8 cellular contexts compared by ENCODE assay signal in the genomic region with DNA sequence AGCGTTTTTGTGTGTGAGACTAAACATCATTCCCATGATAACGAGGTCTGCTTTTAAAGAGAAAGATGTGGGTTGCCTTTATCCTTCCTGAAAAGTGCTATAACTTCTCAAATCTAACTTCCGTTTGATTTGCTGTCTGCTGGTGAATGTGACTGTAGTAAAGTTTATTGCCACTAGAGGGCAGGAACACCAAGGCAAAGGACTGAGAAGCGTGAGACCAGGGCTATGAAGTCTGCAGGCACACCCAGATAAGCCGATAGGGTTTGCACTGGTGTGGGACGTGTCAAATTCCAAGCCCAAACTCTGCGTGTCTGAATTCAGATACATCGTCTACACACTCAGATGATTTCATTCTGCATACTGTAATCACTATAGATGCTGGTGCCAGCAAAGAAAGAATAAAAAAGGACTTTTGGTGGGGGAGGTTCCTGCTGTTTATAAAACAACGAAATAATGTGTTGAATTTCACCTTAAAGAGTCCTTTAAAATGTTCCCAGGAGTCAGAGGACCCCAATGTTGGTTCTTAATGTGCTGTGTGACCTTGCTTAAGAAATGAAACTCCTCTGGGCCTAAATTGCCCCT.
DNase-seq lines count a peak whose midpoint lies in the region; ATAC-seq, FAIRE-seq and TF ChIP-seq lines count a peak whose summit lies in the region.

No MANE protein-coding gene starts in this region.

- H3K36me3 ChIP-seq in astrocyte (ENCODE audit: insufficient read depth, low read length): no peaks in the 10 kb centered on the region
- H3K36me3 ChIP-seq in hepatocyte (replicated peaks; ENCODE audit: insufficient read depth, low read depth): no peaks in the 10 kb centered on the region
- H3K36me3 ChIP-seq in small intestine (ENCODE audit: control insufficient read depth in 2 of 2, insufficient read depth in 2 of 2, low read length in 2 of 2): no peaks in the 10 kb centered on the region

- H3K4me1 Mint-ChIP-seq in astrocyte (ENCODE audit: low read depth, unreplicated experiment): peaks cover 18% of the 10 kb centered on the region

- H3K9me3 Mint-ChIP-seq in astrocyte (ENCODE audit: unreplicated experiment): peaks cover 5% of the 10 kb centered on the region

- H3K27ac Mint-ChIP-seq in astrocyte (ENCODE audit: unreplicated experiment): no peak overlapping the region

- no peaks in the 10 kb centered on the region for H3K27me3 ChIP-seq in astrocyte (ENCODE audit: insufficient read depth, low read length)
- no peaks in the 10 kb centered on the region for H3K27me3 ChIP-seq in hepatocyte
- no peaks in the 10 kb centered on the region for H3K27me3 ChIP-seq in small intestine (ENCODE audit: control insufficient read depth in 2 of 2, insufficient read depth in 2 of 2, low read length in 2 of 2)

- DNase-seq in NCI-H1436 (lab: John Stamatoyannopoulos, UW) (peak; percentile 63), T-helper 2 cell (peak in 4 of 5 experiments; percentile 11 to 91 (median 48)), astrocyte (ENCODE audit: low read depth) (peak; percentile 86), hepatocyte (ENCODE audit: low spot score) (peak; percentile 89), small intestine (peak; percentile 84)

- H3K4me2 ChIP-seq in astrocyte (ENCODE audit: low read length) (peak overlapping the region; percentile 56), hepatocyte (peak overlapping the region; percentile 39)

- H3K36me3 Mint-ChIP-seq in astrocyte (ENCODE audit: low read depth, unreplicated experiment): no peaks in the 10 kb centered on the region

- ATAC-seq in GM18498 (IDR thresholded peaks at IDR 0.05; ENCODE audit: unreplicated experiment) (peak; percentile 68), HG02870 (IDR thresholded peaks at IDR 0.05; ENCODE audit: unreplicated experiment) (peak; percentile 69)

- H4K20me1 ChIP-seq in astrocyte (ENCODE audit: insufficient read depth, low read length): no peaks in the 10 kb centered on the region
- no peaks in the 10 kb centered on the region for H4K20me1 ChIP-seq in hepatocyte (ENCODE audit: insufficient read depth, poor library complexity, severe bottlenecking)

- H3K9me3 ChIP-seq in astrocyte (ENCODE audit: insufficient read depth, low read depth, low read length) (no peaks in the 10 kb centered on the region), hepatocyte (ENCODE audit: low read depth) (no peaks in the 10 kb centered on the region), small intestine (ENCODE audit: control insufficient read depth, low read depth) (no peaks in the 10 kb centered on the region)

- H3K27ac ChIP-seq in astrocyte (ENCODE audit: low read depth, low read length) (no peak overlapping the region), hepatocyte (no peak overlapping the region), small intestine (ENCODE audit: low read depth in 1 of 2, low read length in 1 of 2) (no peak overlapping the region)

- WGBS in hepatocyte (ENCODE audit: low lambda C conversion rate, missing lambda C conversion rate): 10% methylated on average over 9 of the region's 9 CpGs
- WGBS in small intestine, 3 donors: 4 to 9% (median 8%) methylated on average over 9 of the region's 9 CpGs

- H3K9ac ChIP-seq in astrocyte (ENCODE audit: low read length): peak overlapping the region; percentile 42

- TF ChIP-seq CTCF in astrocyte (IDR thresholded peaks at IDR 0.05; ENCODE audit: insufficient read depth, low read depth, low read length) (peak; percentile 93), hepatocyte (IDR thresholded peaks at IDR 0.05; ENCODE audit: poor library complexity) (peak; percentile 86)

- H3K9me2 ChIP-seq in hepatocyte (replicated peaks; ENCODE audit: insufficient read depth): no peaks in the 10 kb centered on the region

- H2AFZ ChIP-seq in astrocyte (ENCODE audit: low read depth, low read length) (peak overlapping the region; percentile 58), hepatocyte (no peak overlapping the region)

- H3K4me3 ChIP-seq in astrocyte (ENCODE audit: insufficient read depth, low read depth, low read length) (no peak overlapping the region), hepatocyte (no peak overlapping the region), small intestine (ENCODE audit: low read depth in 1 of 2, low read length in 2 of 2) (no peak overlapping the region)

- H3K79me2 ChIP-seq in astrocyte (ENCODE audit: insufficient read depth, low read length) (no peaks in the 10 kb centered on the region), hepatocyte (no peaks in the 10 kb centered on the region)

- peaks cover 20% of the 10 kb centered on the region for H3K4me1 ChIP-seq in astrocyte (ENCODE audit: insufficient read depth, low read length)
- no peaks in the 10 kb centered on the region for H3K4me1 ChIP-seq in hepatocyte (ENCODE audit: insufficient read depth)
- no peaks in the 10 kb centered on the region for H3K4me1 ChIP-seq in small intestine (ENCODE audit: control insufficient read depth in 2 of 2, insufficient read depth in 1 of 2, low read depth in 1 of 2, low read length in 1 of 2)

- H3K4me3 Mint-ChIP-seq in astrocyte (ENCODE audit: unreplicated experiment): no peak overlapping the region

- peaks cover 11% of the 10 kb centered on the region for H3K27me3 Mint-ChIP-seq in astrocyte (ENCODE audit: low read depth, unreplicated experiment)

- FAIRE-seq in A204.1 (lab: Jason Lieb, UNC) (peak; percentile 6), astrocyte (lab: Jason Lieb, UNC) (peak; percentile 93), small intestine (lab: Jason Lieb, UNC) (peak; percentile 10)
